ENCODE assay signal across 21 cellular contexts in the genomic region with DNA sequence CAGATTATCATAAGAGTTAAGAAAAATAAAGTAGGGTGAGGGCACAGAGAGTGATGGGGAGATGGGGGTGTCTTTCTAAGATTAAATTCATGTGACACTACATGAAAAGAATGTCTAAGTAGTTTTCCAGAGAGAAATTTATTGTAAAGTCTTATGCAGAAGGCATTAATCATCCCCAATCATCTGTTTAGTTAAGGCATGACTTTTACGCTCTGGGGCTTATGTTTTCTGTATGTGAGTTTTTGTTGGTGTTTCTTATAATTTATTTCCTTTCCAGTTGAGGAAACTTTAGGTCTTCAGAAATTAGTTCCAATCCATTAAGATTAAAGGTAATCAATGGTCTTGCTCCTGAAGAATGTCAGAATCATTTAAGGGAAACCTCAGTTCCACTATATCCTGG.
DNase-seq lines count a peak whose midpoint lies in the region; ATAC-seq and TF ChIP-seq lines count a peak whose summit lies in the region.
"Had no signal": no experiment of that assay in that cellular context is flagged by ENCODE, and none has a peak within 500 bp of the region (broad histone marks: within the 10 kb centered on the region; RNA-seq: fewer than 3 reads in every experiment).

No MANE protein-coding gene starts in this region.

- TF ChIP-seq RAD21 in IMR-90 (IDR thresholded peaks at IDR 0.05; ENCODE audit: low read length), result no peak

- POLR2A ChIA-PET in IMR-90 (lab: Charles Lee; ENCODE audit: unreplicated experiment), result no interaction called here
- POLR2A ChIA-PET in CD8-positive, alpha-beta memory T cell (lab: Charles Lee), result no interaction called here

- CTCF ChIA-PET in IMR-90 (lab: Yijun Ruan, JAX), result no interaction called here
- CTCF ChIA-PET in CD8-positive, alpha-beta memory T cell (lab: Charles Lee), result no interaction called here

- ATAC-seq in IMR-90 (ENCODE audit: low read depth) (no peak; the same call in 1 of the 2 replicates), HG03342 (IDR thresholded peaks at IDR 0.05; ENCODE audit: unreplicated experiment) (no peak)

- DNase-seq in EH (ENCODE audit: low read depth), result peak; percentile 3
- peak; percentile 7 for DNase-seq in IMR-90
- DNase-seq in fibroblast of peridontal ligament (ENCODE audit: extremely low read depth), result peak; percentile 14
- no peak for DNase-seq in neuronal stem cell (ENCODE audit: low spot score)
- DNase-seq in CD8-positive, alpha-beta memory T cell, result no peak
- no peak for DNase-seq in nucleus accumbens (lab: John Stamatoyannopoulos, UW)
- DNase-seq: BE2C; CD4-positive, CD25-positive, alpha-beta regulatory T cell; COR-L47; DMS79; H9; NCI-H1694; NCI-H2081; NCI-H2171; NCI-H345; NCI-H524 treated with DMSO at 0.1 percent for 48 hours; NCI-H82 had no signal

- no peaks in the 10 kb centered on the region for H3K4me1 Mint-ChIP-seq in CD8-positive, alpha-beta memory T cell
- H3K4me1 Mint-ChIP-seq: CD4-positive, CD25-positive, alpha-beta regulatory T cell; H9 had no signal

- H3K14ac ChIP-seq in IMR-90 (replicated peaks; ENCODE audit: low read depth, low read length), result no peak overlapping the region
- no peak overlapping the region for H3K14ac ChIP-seq in neuronal stem cell (ENCODE audit: low read length)

- in situ Hi-C loops in IMR-90 (cut with MboI; ENCODE audit: low sequenced_read_pairs), result no loop called here

- H3K4me3 ChIP-seq in IMR-90 (ENCODE audit: insufficient read depth, low read depth, low read length) (no peak overlapping the region), neuronal stem cell (ENCODE audit: low read length in 2 of 2) (no peak overlapping the region)
- no peak overlapping the region for H3K4me3 ChIP-seq in CD8-positive, alpha-beta memory T cell (ENCODE audit: low read length)
- H3K4me3 ChIP-seq: GM23248, SJSA1 had no signal

- peaks cover 2% of the 10 kb centered on the region; the same call in 1 of the 2 replicates for H3K4me1 ChIP-seq in IMR-90 (ENCODE audit: control insufficient read depth, insufficient read depth, low read length)
- H3K4me1 ChIP-seq in neuronal stem cell (ENCODE audit: control insufficient read depth in 2 of 2, insufficient read depth in 1 of 2, low read depth in 1 of 2, low read length in 2 of 2), result peaks cover 0 to 4% of the 10 kb centered on the region in 2 donors
- H3K4me1 ChIP-seq in CD8-positive, alpha-beta memory T cell (ENCODE audit: insufficient read depth, low read length), result no peaks in the 10 kb centered on the region
- H3K4me1 ChIP-seq: BE2C, SJSA1 had no signal

- no peak overlapping the region for H3K23ac ChIP-seq in IMR-90 (ENCODE audit: low read depth, low read length)
- H3K23ac ChIP-seq in neuronal stem cell (ENCODE audit: low read depth, low read length, poor library complexity), result no peak overlapping the region

- intact Hi-C loops in IMR-90 (cut with micrococcal nuclease), result loop anchor here (1.0 kb wide), 1 partner anchor 9 kb away; no protein-coding TSS in a partner anchor

- H2BK20ac ChIP-seq in IMR-90 (ENCODE audit: low read depth, low read length), result no peak overlapping the region

- H3K27me3 ChIP-seq in IMR-90 (ENCODE audit: control insufficient read depth, insufficient read depth, low read length) (no peaks in the 10 kb centered on the region), neuronal stem cell (ENCODE audit: control insufficient read depth in 3 of 3, insufficient read depth in 3 of 3, low read depth in 1 of 3, low read length in 3 of 3) (no peaks in the 10 kb centered on the region)
- H3K27me3 ChIP-seq in CD8-positive, alpha-beta memory T cell (ENCODE audit: insufficient read depth, low read length, poor library complexity, severe bottlenecking), result no peaks in the 10 kb centered on the region
- H3K27me3 ChIP-seq: BE2C, SJSA1 had no signal

- no peaks in the 10 kb centered on the region for H3K9me1 ChIP-seq in IMR-90 (ENCODE audit: insufficient read depth, low read length)

- no peak overlapping the region; the same call in 1 of the 2 replicates for H3K4me2 ChIP-seq in IMR-90 (ENCODE audit: low read depth, low read length)
- no peak overlapping the region for H3K4me2 ChIP-seq in neuronal stem cell (ENCODE audit: insufficient read depth, low read length, poor library complexity, severe bottlenecking)
- H3K4me2 ChIP-seq: KMS-11 had no signal

- no CpG with 5 or more reads among the region's 1 CpG for WGBS in IMR-90 (ENCODE audit: extremely low coverage in 2 of 2, insufficient read length in 1 of 2), 2 experiments
- no CpG with 5 or more reads among the region's 1 CpG for WGBS in neuronal stem cell (ENCODE audit: extremely low coverage in 2 of 2, insufficient read length in 2 of 2, insufficient replicate concordance in 1 of 2), 2 donors

- peaks cover 0 to 4% (median 0%) of the 10 kb centered on the region in 5 donors for H3K9me3 Mint-ChIP-seq in CD8-positive, alpha-beta memory T cell
- H3K9me3 Mint-ChIP-seq: H9 had no signal

- peak overlapping the region; percentile 32 for H2BK5ac ChIP-seq in IMR-90 (ENCODE audit: low read depth, low read length, poor library complexity, severe bottlenecking)
- H2BK5ac ChIP-seq in neuronal stem cell (ENCODE audit: low read length), result no peak overlapping the region

- H3K9me3 ChIP-seq in IMR-90 (ENCODE audit: control insufficient read depth, insufficient read depth, low read length) (no peaks in the 10 kb centered on the region), neuronal stem cell (replicated peaks in 1 of 2; ENCODE audit: control insufficient read depth in 2 of 2, insufficient read depth in 1 of 2, low read depth in 1 of 2, low read length in 2 of 2) (no peaks in the 10 kb centered on the region)
- H3K9me3 ChIP-seq in CD8-positive, alpha-beta memory T cell (ENCODE audit: low read length), result no peaks in the 10 kb centered on the region
- H3K9me3 ChIP-seq: BE2C, SJSA1 had no signal

- dilution Hi-C loops in IMR-90 (cut with HindIII; ENCODE audit: low sequenced_read_pairs, unreplicated experiment), result no loop called here

- H2BK12ac ChIP-seq in neuronal stem cell (ENCODE audit: low read length), result no peak overlapping the region

- H2BK15ac ChIP-seq in IMR-90 (ENCODE audit: low read depth, low read length) (no peak overlapping the region), neuronal stem cell (ENCODE audit: low read length) (no peak overlapping the region)

- H2AK9ac ChIP-seq in IMR-90 (replicated peaks; ENCODE audit: low read depth, low read length, poor library complexity), result no peak overlapping the region

- H3K4me3 Mint-ChIP-seq in CD8-positive, alpha-beta memory T cell, result no peak overlapping the region
- H3K4me3 Mint-ChIP-seq: CD4-positive, CD25-positive, alpha-beta regulatory T cell; H9 had no signal

- no peaks in the 10 kb centered on the region for H3K27me3 Mint-ChIP-seq in CD8-positive, alpha-beta memory T cell

- TF ChIP-seq POLR2A in IMR-90 (IDR thresholded peaks at IDR 0.05; ENCODE audit: low read depth, low read length), result no peak

- no TSS peak for BruUV-seq in IMR-90 (replicated peaks; lab: Mats Ljungman, UMichigan)

- H3K9ac ChIP-seq in IMR-90 (ENCODE audit: low read depth, low read length) (no peak overlapping the region), neuronal stem cell (ENCODE audit: low read depth, low read length, poor library complexity) (no peak overlapping the region)
- H3K9ac ChIP-seq: GM23248, KMS-11 had no signal

- no peak overlapping the region for H3K27ac Mint-ChIP-seq in CD8-positive, alpha-beta memory T cell
- H3K27ac Mint-ChIP-seq: CD4-positive, CD25-positive, alpha-beta regulatory T cell; H9 had no signal

- H3K4ac ChIP-seq in IMR-90 (ENCODE audit: low read depth, low read length), result no peak overlapping the region
- H3K4ac ChIP-seq in neuronal stem cell (ENCODE audit: low read length), result no peak overlapping the region

- H3K27ac ChIP-seq in IMR-90 (ENCODE audit: insufficient read depth, low read length) (no peak overlapping the region), neuronal stem cell (replicated peaks; ENCODE audit: low read length) (no peak overlapping the region)
- no peak overlapping the region for H3K27ac ChIP-seq in CD8-positive, alpha-beta memory T cell (ENCODE audit: low read depth, low read length)
- H3K27ac ChIP-seq: GM23248, KMS-11, SJSA1 had no signal

- H3K18ac ChIP-seq in IMR-90 (ENCODE audit: low read depth, low read length), result no peak overlapping the region
- H3K18ac ChIP-seq in neuronal stem cell (ENCODE audit: low read length), result no peak overlapping the region

- TF ChIP-seq CTCF in IMR-90 (conservative IDR thresholded peaks at IDR 0.05; ENCODE audit: low read depth, low read length), result no peak

- no peak overlapping the region for H2AK5ac ChIP-seq in IMR-90 (ENCODE audit: low read depth, low read length)
- H2AK5ac ChIP-seq in neuronal stem cell (ENCODE audit: low read depth, low read length), result no peak overlapping the region

- H3K36me3 ChIP-seq in IMR-90 (ENCODE audit: control insufficient read depth, insufficient read depth, low read length), result no peaks in the 10 kb centered on the region
- H3K36me3 ChIP-seq in neuronal stem cell (replicated peaks in 1 of 2; ENCODE audit: control insufficient read depth in 2 of 2, insufficient read depth in 2 of 2, low read length in 2 of 2), result no peaks in the 10 kb centered on the region
- H3K36me3 ChIP-seq in CD8-positive, alpha-beta memory T cell (ENCODE audit: insufficient read depth, low read length), result no peaks in the 10 kb centered on the region
- H3K36me3 ChIP-seq: BE2C, SJSA1 had no signal

- H2BK120ac ChIP-seq in IMR-90 (ENCODE audit: low read depth, low read length) (no peak overlapping the region; the same call in 1 of the 2 replicates), neuronal stem cell (ENCODE audit: low read depth, low read length) (no peak overlapping the region)

- H3K79me1 ChIP-seq in IMR-90 (ENCODE audit: low read depth in 1 of 2, low read length in 2 of 2) (no peaks in the 10 kb centered on the region), neuronal stem cell (ENCODE audit: low read depth, low read length) (no peaks in the 10 kb centered on the region)

- no peak overlapping the region for H2AFZ ChIP-seq in IMR-90 (replicated peaks; ENCODE audit: low read length, poor library complexity)
- peak overlapping the region; percentile 64 for H2AFZ ChIP-seq in neuronal stem cell (ENCODE audit: low read length)
- H2AFZ ChIP-seq: GM23248 had no signal

- no peaks in the 10 kb centered on the region for H3K36me3 Mint-ChIP-seq in CD8-positive, alpha-beta memory T cell
- H3K36me3 Mint-ChIP-seq: CD4-positive, CD25-positive, alpha-beta regulatory T cell had no signal

- H4K20me1 ChIP-seq in IMR-90 (ENCODE audit: insufficient read depth, low read length), result no peaks in the 10 kb centered on the region

- no peak overlapping the region for H4K5ac ChIP-seq in IMR-90 (ENCODE audit: low read depth, low read length)

- no peak overlapping the region for H4K8ac ChIP-seq in IMR-90 (ENCODE audit: low read depth in 2 of 2, low read length in 2 of 2)
- no peak overlapping the region for H4K8ac ChIP-seq in neuronal stem cell (ENCODE audit: low read depth, low read length)

- no peak overlapping the region for H4K91ac ChIP-seq in IMR-90 (ENCODE audit: insufficient read depth, low read depth, low read length)
- no peak overlapping the region for H4K91ac ChIP-seq in neuronal stem cell (ENCODE audit: low read depth, low read length, poor library complexity)

- peak overlapping the region; percentile 11; the same call in 1 of the 2 replicates for H3K56ac ChIP-seq in IMR-90 (ENCODE audit: extremely low read depth, insufficient read depth, low read length)

TF ChIP-seq in IMR-90, 13 proteins besides CTCF, POLR2A, EP300 and RAD21:
- no peak for TF ChIP-seq MAZ (IDR thresholded peaks at IDR 0.05; ENCODE audit: borderline replicate concordance, low read depth, low read length)

Comparison
In these comparisons a context has a peak if more than half of its experiments do, and no peak if none do; other contexts are left out.
1. DNase-seq: peak in EH (single experiment), IMR-90 (single experiment) and fibroblast of peridontal ligament (single experiment); none in neuronal stem cell (single experiment), CD8-positive, alpha-beta memory T cell (0 of 5) and nucleus accumbens (0 of 56).